ENCODE assay signal across 20 cellular contexts in genomic region chr19:47421844-47422395, GRCh38. TPM values are rescaled to one million over a fixed set of nuclear protein-coding genes. Genes with fewer than 3 reads are reported as not detected.
A peak's percentile ranks its signal among the peaks of the same experiment; 100 is the strongest.
DNase-seq lines count a peak whose midpoint lies in the region; ATAC-seq, FAIRE-seq and TF ChIP-seq lines count a peak whose summit lies in the region.
"Had no signal": no experiment of that assay in that cellular context is flagged by ENCODE, and none has a peak within 500 bp of the region (broad histone marks: within the 10 kb centered on the region; RNA-seq: fewer than 3 reads in every experiment).

No MANE protein-coding gene starts in this region.

- peaks cover 12 to 74% (median 43%) of the 10 kb centered on the region in 11 experiments; a peak in 21 of 22 replicates for H4K20me1 ChIP-seq in BLaER1 treated with 17β-estradiol and CSF1 and Interleukin-3, amounts not matched to agents 10 nM and 100 nM
- peaks cover 8% of the 10 kb centered on the region; the same call in 1 of the 2 replicates for H4K20me1 ChIP-seq in HepG2 (ENCODE audit: insufficient read depth, low read length)

- intact Hi-C loops in activated CD4-positive, alpha-beta T cell treated with anti-CD3 and anti-CD28 coated beads, Interleukin-2, amount 10 ng/mL, durations not matched to agents 24 days and 14 days (cut with micrococcal nuclease) = no loop called here
- intact Hi-C loops in HepG2 (cut with micrococcal nuclease; ENCODE audit: unreplicated experiment) = no loop called here

- no peaks in the 10 kb centered on the region for H3K79me2 ChIP-seq in HepG2 (ENCODE audit: insufficient read depth, low read length)

- H3K9me3 ChIP-seq in BLaER1 treated with 17β-estradiol and CSF1 and Interleukin-3, amounts not matched to agents 10 nM and 100 nM (replicated peaks in 1 of 11) = no peaks in the 10 kb centered on the region
- H3K9me3 ChIP-seq in WERI-Rb-1 (ENCODE audit: severe bottlenecking) (no peaks in the 10 kb centered on the region), mesodermal cell (ENCODE audit: control insufficient read depth, low read length) (no peaks in the 10 kb centered on the region), HepG2 (ENCODE audit: low read length) (no peaks in the 10 kb centered on the region)
- H3K9me3 ChIP-seq: HAP-1, ovary had no signal

- H3K4me1 ChIP-seq in BLaER1 treated with 17β-estradiol and CSF1 and Interleukin-3, amounts not matched to agents 10 nM and 100 nM = peaks cover 30 to 53% (median 43%) of the 10 kb centered on the region in 10 experiments; a peak in 19 of 20 replicates
- H3K4me1 ChIP-seq in mesodermal cell (ENCODE audit: control insufficient read depth, insufficient read depth, low read length, poor library complexity, severe bottlenecking) (peaks cover 41% of the 10 kb centered on the region), HepG2 (ENCODE audit: insufficient read depth, low read length) (no peaks in the 10 kb centered on the region)

- no peak for ATAC-seq in HepG2
- ATAC-seq: left cardiac atrium had no signal

- no peak overlapping the region for H3K27ac ChIP-seq in BLaER1 treated with 17β-estradiol and CSF1 and Interleukin-3, amounts not matched to agents 10 nM and 100 nM
- H3K27ac ChIP-seq in WERI-Rb-1 (peak overlapping the region; percentile 64), mesodermal cell (ENCODE audit: low read depth, low read length, severe bottlenecking) (peak overlapping the region; percentile 79), HepG2 (ENCODE audit: extremely low read length, insufficient read depth, low read length) (no peak overlapping the region)
- H3K27ac ChIP-seq: ovary had no signal

- no TSS peak for BruUV-seq in HepG2 (replicated peaks; lab: Mats Ljungman, UMichigan)

- FAIRE-seq in HepG2 (lab: Jason Lieb, UNC) = no peak
- FAIRE-seq: colon, GM19239 had no signal

- H3K4me1 Mint-ChIP-seq in HFFc6 (ENCODE audit: low read depth) = peaks cover 45% of the 10 kb centered on the region
- H3K4me1 Mint-ChIP-seq in activated CD4-positive, alpha-beta T cell treated with anti-CD3 and anti-CD28 coated beads, Interleukin-2, amount 10 ng/mL, durations not matched to agents 24 days and 14 days = peaks cover 37% of the 10 kb centered on the region

- no peak for TF ChIP-seq RAD21 in HepG2 (CRISPR knock-in tag; IDR thresholded peaks at IDR 0.05)

- peaks cover 37% of the 10 kb centered on the region for H3K27me3 Mint-ChIP-seq in HFFc6 (ENCODE audit: insufficient read depth)
- H3K27me3 Mint-ChIP-seq in activated CD4-positive, alpha-beta T cell treated with anti-CD3 and anti-CD28 coated beads, Interleukin-2, amount 10 ng/mL, durations not matched to agents 24 days and 14 days = peaks cover 76% of the 10 kb centered on the region

- no peak for TF ChIP-seq CTCF in HFFc6 (IDR thresholded peaks at IDR 0.05)
- no peak for TF ChIP-seq CTCF in WERI-Rb-1 (IDR thresholded peaks at IDR 0.05; ENCODE audit: low read depth, low read length)
- TF ChIP-seq CTCF in HepG2 (CRISPR knock-in tag; IDR thresholded peaks at IDR 0.05) = no peak

- no peaks in the 10 kb centered on the region for H3K36me3 Mint-ChIP-seq in HFFc6 (ENCODE audit: low read depth)
- H3K36me3 Mint-ChIP-seq in activated CD4-positive, alpha-beta T cell treated with anti-CD3 and anti-CD28 coated beads, Interleukin-2, amount 10 ng/mL, durations not matched to agents 24 days and 14 days (ENCODE audit: low read depth) = peaks cover 3% of the 10 kb centered on the region
- H3K36me3 Mint-ChIP-seq: activated naive CD4-positive, alpha-beta T cell treated with anti-CD3 and anti-CD28 coated beads, Interleukin-2, amount 10 ng/mL, durations not matched to agents 7 days and 5 days had no signal

- H3K4me3 ChIP-seq in BLaER1 treated with 17β-estradiol and CSF1 and Interleukin-3, amounts not matched to agents 10 nM and 100 nM = no peak overlapping the region; a peak in 1 of 20 replicates
- peak overlapping the region; percentile 32 for H3K4me3 ChIP-seq in WERI-Rb-1 (ENCODE audit: low read depth, low read length)
- peak overlapping the region; percentile 12 for H3K4me3 ChIP-seq in mesodermal cell (ENCODE audit: extremely low read depth, insufficient read depth, low read length, poor library complexity, severe bottlenecking)
- no peak overlapping the region for H3K4me3 ChIP-seq in HepG2 (replicated peaks in 1 of 3; ENCODE audit: insufficient read depth in 1 of 3, low read depth in 2 of 3, low read length in 3 of 3)
- H3K4me3 ChIP-seq: HAP-1, ovary had no signal

- CTCF ChIA-PET in HepG2 (lab: Yijun Ruan, JAX; ENCODE audit: low intra/inter-chr PET ratio, low total read pairs) = no interaction called here

- TF ChIP-seq EP300 in HepG2 (IDR thresholded peaks at IDR 0.05; ENCODE audit: low read depth in 2 of 2, low read length in 2 of 2) (no peak), HepG2 (CRISPR knock-in tag; IDR thresholded peaks at IDR 0.05; ENCODE audit: borderline replicate concordance) (no peak)

- TF ChIP-seq POLR2A in HepG2 (IDR thresholded peaks at IDR 0.05; ENCODE audit: insufficient read depth in 1 of 2, low read depth in 2 of 2, low read length in 2 of 2) = no peak

- peaks cover 91 to 100% (median 99%) of the 10 kb centered on the region in 11 experiments for H3K27me3 ChIP-seq in BLaER1 treated with 17β-estradiol and CSF1 and Interleukin-3, amounts not matched to agents 10 nM and 100 nM
- H3K27me3 ChIP-seq in WERI-Rb-1 (ENCODE audit: insufficient read depth, low read depth, severe bottlenecking) (no peaks in the 10 kb centered on the region), HepG2 (ENCODE audit: control insufficient read depth in 1 of 2, insufficient read depth in 2 of 2, low read length in 2 of 2) (peaks cover 17 to 62% of the 10 kb centered on the region in 2 experiments)
- H3K27me3 ChIP-seq: ovary had no signal

- 1 to 3% methylated on average over 14 to 27 of the region's 31 CpGs for WGBS in mesodermal cell (ENCODE audit: insufficient coverage in 2 of 2), 2 experiments
- WGBS in HepG2 (ENCODE audit: low lambda C conversion rate) = 13% methylated on average over 31 of the region's 31 CpGs

- H3K36me3 ChIP-seq in BLaER1 treated with 17β-estradiol and CSF1 and Interleukin-3, amounts not matched to agents 10 nM and 100 nM = no peaks in the 10 kb centered on the region
- H3K36me3 ChIP-seq in WERI-Rb-1 (no peaks in the 10 kb centered on the region), mesodermal cell (ENCODE audit: control insufficient read depth, insufficient read depth, low read length) (peaks cover 7% of the 10 kb centered on the region), HepG2 (replicated peaks in 1 of 2; ENCODE audit: control insufficient read depth in 1 of 2, insufficient read depth in 2 of 2, low read length in 2 of 2) (no peaks in the 10 kb centered on the region)
- H3K36me3 ChIP-seq: HAP-1, ovary had no signal

- in situ Hi-C loops in HepG2 (cut with HindIII; ENCODE audit: extremely low pct_ligation_motif_present, low pct_unique_long_range_greater_than_20kb) = no loop called here

- peak overlapping the region; percentile 27; the same call in 1 of the 2 replicates for H3K4me3 Mint-ChIP-seq in HFFc6
- no peak overlapping the region for H3K4me3 Mint-ChIP-seq in activated CD4-positive, alpha-beta T cell treated with anti-CD3 and anti-CD28 coated beads, Interleukin-2, amount 10 ng/mL, durations not matched to agents 24 days and 14 days
- H3K4me3 Mint-ChIP-seq: activated naive CD4-positive, alpha-beta T cell treated with anti-CD3 and anti-CD28 coated beads, Interleukin-2, amount 10 ng/mL, durations not matched to agents 7 days and 5 days; CD4-positive, alpha-beta T cell had no signal

- no peak overlapping the region for H3K27ac Mint-ChIP-seq in HFFc6
- H3K27ac Mint-ChIP-seq in activated CD4-positive, alpha-beta T cell treated with anti-CD3 and anti-CD28 coated beads, Interleukin-2, amount 10 ng/mL, durations not matched to agents 24 days and 14 days = no peak overlapping the region
- H3K27ac Mint-ChIP-seq: activated naive CD4-positive, alpha-beta T cell treated with anti-CD3 and anti-CD28 coated beads, Interleukin-2, amount 10 ng/mL, durations not matched to agents 7 days and 5 days; CD4-positive, alpha-beta T cell had no signal

- DNase-seq in HFFc6 (no peak), WERI-Rb-1 (peak; percentile 80), dermis blood vessel endothelial cell (no peak), HepG2 (ENCODE audit: low spot score) (no peak)
- no peak for DNase-seq in NK-92 treated with Interleukin-12 subunit alpha and Interleukin-12 subunit beta, amount 100 ng/mL, for 24 hours (lab: John Stamatoyannopoulos, UW)
- no peak for DNase-seq in activated CD4-positive, alpha-beta T cell treated with anti-CD3 and anti-CD28 coated beads, Interleukin-2, amount 10 ng/mL, durations not matched to agents 24 days and 14 days
- DNase-seq: activated CD4-positive, alpha-beta T cell treated with anti-CD3 and anti-CD28 coated beads for 4 hours; activated naive CD4-positive, alpha-beta T cell treated with anti-CD3 and anti-CD28 coated beads, Interleukin-2, amount 10 ng/mL, durations not matched to agents 7 days and 5 days; CD4-positive, alpha-beta T cell; Kasumi-1; left cardiac atrium; NCI-H774; ovary; stimulated activated CD4-positive, alpha-beta T cell treated with anti-CD3 and anti-CD28 coated beads, Interleukin-2, amount 100 ng/mL, for 48 hours; stimulated activated naive CD4-positive, alpha-beta T cell treated with Interleukin-2 at 50 U/mL for 16 hours had no signal

- H3K9ac ChIP-seq in BLaER1 treated with 17β-estradiol and CSF1 and Interleukin-3, amounts not matched to agents 10 nM and 100 nM = no peak overlapping the region
- no peak overlapping the region for H3K9ac ChIP-seq in HepG2 (ENCODE audit: insufficient read depth, low read depth, low read length)

- H3K4me2 ChIP-seq in BLaER1 treated with 17β-estradiol and CSF1 and Interleukin-3, amounts not matched to agents 10 nM and 100 nM = peak overlapping the region in 9 of 11 experiments; percentile 37 to 93 (median 81); a peak in 15 of 22 replicates
- H3K4me2 ChIP-seq in HepG2 (ENCODE audit: low read depth, low read length) = no peak overlapping the region

- no peaks in the 10 kb centered on the region for H3K9me3 Mint-ChIP-seq in HFFc6
- no peaks in the 10 kb centered on the region for H3K9me3 Mint-ChIP-seq in activated CD4-positive, alpha-beta T cell treated with anti-CD3 and anti-CD28 coated beads, Interleukin-2, amount 10 ng/mL, durations not matched to agents 24 days and 14 days
- H3K9me3 Mint-ChIP-seq: activated naive CD4-positive, alpha-beta T cell treated with anti-CD3 and anti-CD28 coated beads, Interleukin-2, amount 10 ng/mL, durations not matched to agents 7 days and 5 days; CD4-positive, alpha-beta T cell had no signal

- H2AFZ ChIP-seq in HepG2 (ENCODE audit: low read length) = no peak overlapping the region

- POLR2A ChIA-PET in HepG2 (lab: Yijun Ruan, JAX) = no interaction called here

RNA-seq across cellular contexts. Expression of gene MEIS3, which starts 2.6 kb away (rescaled TPM):
- total RNA-seq in HFFc6 (2021; fragmentation: NEBNext Ultra II Directional; extraction: Animal tissue kit (Norgen Biotek cat#: 25700)) = 10 to 100 TPM; 34.1 to 50.3 (median 46.3) TPM
- 114 TPM for polyA plus RNA-seq in mesodermal cell (2013, experiment 1 of 2)
- polyA plus RNA-seq in mesodermal cell (2013, experiment 2 of 2) = 97.4 TPM
- 0.37 TPM in 1 of 2 replicates, not detected in the other for total RNA-seq in dermis blood vessel endothelial cell
- total RNA-seq in activated CD4-positive, alpha-beta T cell treated with anti-CD3 and anti-CD28 coated beads, Interleukin-2, amount 10 ng/mL, durations not matched to agents 24 days and 14 days = not detected in 2 replicates
- total RNA-seq in HepG2 (2016; rRNA removed; fragmentation: Illumina TruSeq; extraction: Trizol) = 0.09 and 1.2 TPM in 2 replicates
- 1.1 and 1.5 TPM in 2 replicates for total RNA-seq in HepG2 (2016; cell fraction: cytosol; rRNA removed; fragmentation: Illumina TruSeq; extraction: Trizol; ENCODE audit: low read depth)
- not detected in 2 replicates for total RNA-seq in HepG2 (2016; cell fraction: insoluble cytoplasmic fraction; rRNA removed; fragmentation: Illumina TruSeq; extraction: Trizol)
- 0.52 and 0.62 TPM in 2 replicates for total RNA-seq in HepG2 (2016; cell fraction: membrane; rRNA removed; fragmentation: Illumina TruSeq; extraction: Trizol)
- total RNA-seq in HepG2 (2016; cell fraction: nucleus; rRNA removed; fragmentation: Illumina TruSeq; extraction: Trizol) = not detected in 2 replicates
- polyA plus RNA-seq in HepG2 (2011; rRNA removed) = 0.70 and 0.94 TPM in 2 replicates
- 0.39 and 0.59 TPM in 2 replicates for polyA plus RNA-seq in HepG2 (2011; cell fraction: cytosol; rRNA removed)
- polyA plus RNA-seq in HepG2 (2011; cell fraction: nucleus; rRNA removed) = 2.3 and 2.8 TPM in 2 replicates
- 0.25 and 0.93 TPM in 2 replicates for polyA plus RNA-seq in HepG2 (2012)
- polyA plus RNA-seq in HepG2 (2016; cell fraction: cytosol; fragmentation: Illumina TruSeq; extraction: Trizol; ENCODE audit: low read depth) = 0.09 and 0.23 TPM in 2 replicates
- not detected in 2 replicates for polyA plus RNA-seq in HepG2 (2016; cell fraction: insoluble cytoplasmic fraction; fragmentation: Illumina TruSeq; extraction: Trizol; ENCODE audit: low read depth)
- polyA plus RNA-seq in HepG2 (2016; cell fraction: membrane; fragmentation: Illumina TruSeq; extraction: Trizol; ENCODE audit: low read depth) = 0.41 and 0.55 TPM in 2 replicates
- polyA plus RNA-seq in HepG2 (2016; cell fraction: nucleus; fragmentation: Illumina TruSeq; extraction: Trizol; ENCODE audit: insufficient read depth, low read depth) = 0.29 TPM in 1 of 2 replicates, not detected in the other
- polyA minus RNA-seq in HepG2 (2011; rRNA and poly(A)+ RNA removed; ENCODE audit: low replicate concordance) = 0.82 and 12.4 TPM in 2 replicates
- polyA minus RNA-seq in HepG2 (2011; cell fraction: cytosol; rRNA and poly(A)+ RNA removed) = 0.69 and 0.70 TPM in 2 replicates
- 0.50 and 0.64 TPM in 2 replicates for polyA minus RNA-seq in HepG2 (2011; cell fraction: nucleus; rRNA and poly(A)+ RNA removed)

RNA-seq across cellular contexts. Expression of gene SLC8A2, which starts 49.8 kb away (rescaled TPM):
- not detected for total RNA-seq in HFFc6 (2021; fragmentation: NEBNext Ultra II Directional; extraction: Animal tissue kit (Norgen Biotek cat#: 25700))
- 2.1 TPM for polyA plus RNA-seq in mesodermal cell (2013, experiment 1 of 2)
- 2.6 TPM for polyA plus RNA-seq in mesodermal cell (2013, experiment 2 of 2)
- total RNA-seq in dermis blood vessel endothelial cell (0.17 TPM in 1 of 2 replicates, not detected in the other), HepG2 (2016; rRNA removed; fragmentation: Illumina TruSeq; extraction: Trizol) (0.02 TPM in 1 of 2 replicates, not detected in the other)
- total RNA-seq in activated CD4-positive, alpha-beta T cell treated with anti-CD3 and anti-CD28 coated beads, Interleukin-2, amount 10 ng/mL, durations not matched to agents 24 days and 14 days = 0.05 TPM in 1 of 2 replicates, not detected in the other
- total RNA-seq in HepG2 (2016; cell fraction: cytosol; rRNA removed; fragmentation: Illumina TruSeq; extraction: Trizol; ENCODE audit: low read depth) = not detected in 2 replicates
- not detected in 2 replicates for total RNA-seq in HepG2 (2016; cell fraction: insoluble cytoplasmic fraction; rRNA removed; fragmentation: Illumina TruSeq; extraction: Trizol)
- not detected in 2 replicates for total RNA-seq in HepG2 (2016; cell fraction: membrane; rRNA removed; fragmentation: Illumina TruSeq; extraction: Trizol)
- total RNA-seq in HepG2 (2016; cell fraction: nucleus; rRNA removed; fragmentation: Illumina TruSeq; extraction: Trizol) = not detected in 2 replicates
- 0.09 TPM in 1 of 2 replicates, not detected in the other for polyA plus RNA-seq in HepG2 (2011; rRNA removed)
- 0.09 and 0.12 TPM in 2 replicates for polyA plus RNA-seq in HepG2 (2011; cell fraction: cytosol; rRNA removed)
- 0.19 and 0.51 TPM in 2 replicates for polyA plus RNA-seq in HepG2 (2011; cell fraction: nucleus; rRNA removed)
- polyA plus RNA-seq in HepG2 (2012) = 0.07 TPM in 1 of 2 replicates, not detected in the other
- polyA plus RNA-seq in HepG2 (2016; cell fraction: cytosol; fragmentation: Illumina TruSeq; extraction: Trizol; ENCODE audit: low read depth) = not detected in 2 replicates
- polyA plus RNA-seq in HepG2 (2016; cell fraction: insoluble cytoplasmic fraction; fragmentation: Illumina TruSeq; extraction: Trizol; ENCODE audit: low read depth) = not detected in 2 replicates
- not detected in 2 replicates for polyA plus RNA-seq in HepG2 (2016; cell fraction: membrane; fragmentation: Illumina TruSeq; extraction: Trizol; ENCODE audit: low read depth)
- polyA plus RNA-seq in HepG2 (2016; cell fraction: nucleus; fragmentation: Illumina TruSeq; extraction: Trizol; ENCODE audit: insufficient read depth, low read depth) = not detected in 2 replicates
- 0.78 TPM in 1 of 2 replicates, not detected in the other for polyA minus RNA-seq in HepG2 (2011; rRNA and poly(A)+ RNA removed; ENCODE audit: low replicate concordance)
- not detected in 2 replicates for polyA minus RNA-seq in HepG2 (2011; cell fraction: cytosol; rRNA and poly(A)+ RNA removed)
- not detected in 2 replicates for polyA minus RNA-seq in HepG2 (2011; cell fraction: nucleus; rRNA and poly(A)+ RNA removed)
- total RNA-seq: CD4-positive, alpha-beta T cell had no signal

Comparison
In these comparisons a context has a peak if more than half of its experiments do, and no peak if none do; other contexts are left out.
1. H3K27ac ChIP-seq: peak in WERI-Rb-1 (single experiment) and mesodermal cell (single experiment); none in BLaER1 treated with 17β-estradiol and CSF1 and Interleukin-3, amounts not matched to agents 10 nM and 100 nM (0 of 11) and HepG2 (single experiment).
2. H3K4me3 ChIP-seq: peak in WERI-Rb-1 (single experiment) and mesodermal cell (single experiment); none in BLaER1 treated with 17β-estradiol and CSF1 and Interleukin-3, amounts not matched to agents 10 nM and 100 nM (0 of 10) and HepG2 (0 of 3).
3. RNA of gene MEIS3, which starts 2.6 kb away (total RNA-seq): 34.1 to 50.3 TPM in HFFc6; 0.09 to 1.5 TPM in HepG2, 0.37 TPM in dermis blood vessel endothelial cell and not detected in activated CD4-positive, alpha-beta T cell treated with anti-CD3 and anti-CD28 coated beads, Interleukin-2, amount 10 ng/mL, durations not matched to agents 24 days and 14 days; every median in the first group is over 10 times any median in the second.